17 cellular contexts compared by ENCODE assay signal in the genomic region with DNA sequence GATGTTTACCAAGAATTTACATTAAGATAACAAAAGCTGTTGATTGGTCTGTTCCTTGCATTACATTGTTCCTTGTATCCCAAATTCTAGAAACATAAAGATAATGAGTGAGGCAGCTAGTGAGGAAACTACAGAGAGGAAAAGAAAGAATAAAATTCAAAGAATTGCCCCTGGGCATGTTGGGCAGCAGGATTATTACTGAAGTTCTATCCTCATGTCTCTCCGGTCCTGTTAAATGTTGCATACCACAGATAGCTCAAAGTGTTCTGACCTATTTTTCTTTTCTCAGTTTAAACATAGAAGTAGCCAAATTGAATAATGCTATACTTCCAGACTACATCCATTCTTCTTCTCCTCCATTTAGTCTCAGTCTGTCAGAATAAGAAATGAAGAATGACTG. TPM values are rescaled to one million over a fixed set of nuclear protein-coding genes. Genes with fewer than 3 reads are reported as not detected.
DNase-seq lines count a peak whose midpoint lies in the region; ATAC-seq and TF ChIP-seq lines count a peak whose summit lies in the region.
"Had no signal": no experiment of that assay in that cellular context is flagged by ENCODE, and none has a peak within 500 bp of the region (broad histone marks: within the 10 kb centered on the region; RNA-seq: fewer than 3 reads in every experiment).

No MANE protein-coding gene starts in this region.

- TF ChIP-seq CTCF in HEK293 (tag by site-specific recombination; IDR thresholded peaks at IDR 0.05) = no peak
- no peak for TF ChIP-seq CTCF in lower lobe of right lung (IDR thresholded peaks at IDR 0.05)

- intact Hi-C loops in lower lobe of right lung (cut with DNase I) = no loop called here

- H3K27me3 Mint-ChIP-seq in natural killer cell treated with Interleukin-12 subunit alpha and Interleukin-12 subunit beta and Interleukin-15 and Interleukin-18, amount 100 ng/mL, for 72 hours = peaks cover 10% of the 10 kb centered on the region in 2 donors

- ATAC-seq in lower lobe of right lung = no peak
- no peak for ATAC-seq in natural killer cell treated with Interleukin-12 subunit alpha and Interleukin-12 subunit beta and Interleukin-15 and Interleukin-18, amount 100 ng/mL, for 72 hours
- ATAC-seq: GM23338 had no signal

- DNase-seq in adipocyte (ENCODE audit: low read depth) (peak; percentile 64), foreskin melanocyte (peak; percentile 32), lower lobe of right lung (no peak), midbrain (lab: John Stamatoyannopoulos, UW) (no peak)
- no peak for DNase-seq in natural killer cell treated with Interleukin-12 subunit alpha and Interleukin-12 subunit beta and Interleukin-15 and Interleukin-18, amount 100 ng/mL, for 72 hours (ENCODE audit: low spot score)
- DNase-seq in activated CD4-positive, alpha-beta T cell treated with anti-CD3 and anti-CD28 coated beads for 1 hour = no peak
- DNase-seq: ACHN; BE2C; C1 segment of cervical spinal cord; CD4-positive, CD25-positive, alpha-beta regulatory T cell; CD8-positive, alpha-beta memory T cell; COR-L47; GF-D8; HCEC 1CT had no signal

- H3K36me3 ChIP-seq in HEK293 (ENCODE audit: control insufficient read depth in 2 of 2, insufficient read depth in 1 of 2, low read length in 2 of 2) = no peaks in the 10 kb centered on the region
- no peaks in the 10 kb centered on the region for H3K36me3 ChIP-seq in adipocyte (ENCODE audit: control insufficient read depth, insufficient read depth, low read length, severe bottlenecking)
- H3K36me3 ChIP-seq in lower lobe of right lung = no peaks in the 10 kb centered on the region
- H3K36me3 ChIP-seq: BE2C had no signal

- no peak overlapping the region for H3K27ac Mint-ChIP-seq in natural killer cell treated with Interleukin-12 subunit alpha and Interleukin-12 subunit beta and Interleukin-15 and Interleukin-18, amount 100 ng/mL, for 72 hours
- H3K27ac Mint-ChIP-seq: CD4-positive, CD25-positive, alpha-beta regulatory T cell; CD8-positive, alpha-beta memory T cell; GM23338; IgD-negative memory B cell had no signal

- CTCF ChIA-PET in HEK293 (lab: Yijun Ruan, JAX) = interaction anchor here (0.6 kb wide), 2 partner anchors 57 to 853 kb away, joined by 3 to 4 read pairs; no protein-coding TSS in a partner anchor

- peaks cover 6% of the 10 kb centered on the region for H3K27me3 ChIP-seq in adipocyte (replicated peaks; ENCODE audit: control insufficient read depth, insufficient read depth, low read length)
- no peaks in the 10 kb centered on the region for H3K27me3 ChIP-seq in lower lobe of right lung (ENCODE audit: low read depth)
- H3K27me3 ChIP-seq: BE2C had no signal

- no peak overlapping the region for H3K4me3 Mint-ChIP-seq in natural killer cell treated with Interleukin-12 subunit alpha and Interleukin-12 subunit beta and Interleukin-15 and Interleukin-18, amount 100 ng/mL, for 72 hours
- H3K4me3 Mint-ChIP-seq: CD4-positive, CD25-positive, alpha-beta regulatory T cell; CD8-positive, alpha-beta memory T cell; GM23338; IgD-negative memory B cell had no signal

- no peaks in the 10 kb centered on the region for H3K9me3 ChIP-seq in HEK293 (ENCODE audit: control insufficient read depth, insufficient read depth, low read depth, low read length)
- peaks cover 31% of the 10 kb centered on the region for H3K9me3 ChIP-seq in adipocyte (ENCODE audit: control insufficient read depth, low read length)
- peaks cover 33% of the 10 kb centered on the region for H3K9me3 ChIP-seq in lower lobe of right lung
- H3K9me3 ChIP-seq: BE2C had no signal

- H3K4me3 ChIP-seq in HEK293 (ENCODE audit: low read depth, low read length) = no peak overlapping the region
- H3K4me3 ChIP-seq in adipocyte (ENCODE audit: low read length) = no peak overlapping the region
- H3K4me3 ChIP-seq in lower lobe of right lung = no peak overlapping the region
- H3K4me3 ChIP-seq: GM23338 had no signal

- POLR2A ChIA-PET in HEK293 (lab: Yijun Ruan, JAX) = no interaction called here

- no peak overlapping the region for H3K27ac ChIP-seq in HEK293 (ENCODE audit: extremely low read depth, low read depth, low read length)
- no peak overlapping the region for H3K27ac ChIP-seq in lower lobe of right lung

- no peak overlapping the region for H3K9ac ChIP-seq in adipocyte (ENCODE audit: low read length)

- H3K4me1 Mint-ChIP-seq in natural killer cell treated with Interleukin-12 subunit alpha and Interleukin-12 subunit beta and Interleukin-15 and Interleukin-18, amount 100 ng/mL, for 72 hours (ENCODE audit: low read depth in 2 of 2) = no peaks in the 10 kb centered on the region
- H3K4me1 Mint-ChIP-seq: CD4-positive, CD25-positive, alpha-beta regulatory T cell; CD8-positive, alpha-beta memory T cell; GM23338; IgD-negative memory B cell had no signal

- H3K4me1 ChIP-seq in HEK293 (ENCODE audit: control insufficient read depth, insufficient read depth, low read length) (no peaks in the 10 kb centered on the region), adipocyte (ENCODE audit: control insufficient read depth, insufficient read depth, low read length) (no peaks in the 10 kb centered on the region), lower lobe of right lung (no peaks in the 10 kb centered on the region)
- H3K4me1 ChIP-seq: BE2C had no signal

- peaks cover 16% of the 10 kb centered on the region for H3K9me3 Mint-ChIP-seq in natural killer cell treated with Interleukin-12 subunit alpha and Interleukin-12 subunit beta and Interleukin-15 and Interleukin-18, amount 100 ng/mL, for 72 hours

- H3K36me3 Mint-ChIP-seq in natural killer cell treated with Interleukin-12 subunit alpha and Interleukin-12 subunit beta and Interleukin-15 and Interleukin-18, amount 100 ng/mL, for 72 hours = peaks cover 22% of the 10 kb centered on the region
- H3K36me3 Mint-ChIP-seq: CD4-positive, CD25-positive, alpha-beta regulatory T cell had no signal

TF ChIP-seq in HEK293, 187 proteins besides CTCF, POLR2A, EP300 and RAD21:
- no peak for TF ChIP-seq ZBTB21 (tag by site-specific recombination; IDR thresholded peaks at IDR 0.05)
- TF ChIP-seq ZNF530 (tag by site-specific recombination; IDR thresholded peaks at IDR 0.05; ENCODE audit: low read depth) = no peak
- no peak for TF ChIP-seq ZNF202 (tag by site-specific recombination; IDR thresholded peaks at IDR 0.05; ENCODE audit: borderline replicate concordance)
- TF ChIP-seq ZNF510 (tag by site-specific recombination; IDR thresholded peaks at IDR 0.05; ENCODE audit: insufficient replicate concordance) = peak; percentile 47
TF ChIP-seq in HEK293: peak in this region for 1.

RNA-seq across cellular contexts. Expression of a gene that starts 58.2 kb away (rescaled TPM):
- 77.2 TPM for total RNA-seq in lower lobe of right lung
- 10 to 100 TPM; 51.0 to 62.3 TPM for total RNA-seq in natural killer cell treated with Interleukin-12 subunit alpha and Interleukin-12 subunit beta and Interleukin-15 and Interleukin-18, amount 100 ng/mL, for 72 hours

Comparison
In these comparisons a context has a peak if more than half of its experiments do, and no peak if none do; other contexts are left out.
1. DNase-seq: peak in adipocyte (single experiment) and foreskin melanocyte (single experiment); none in lower lobe of right lung (single experiment), natural killer cell treated with Interleukin-12 subunit alpha and Interleukin-12 subunit beta and Interleukin-15 and Interleukin-18, amount 100 ng/mL, for 72 hours (single experiment), midbrain (single experiment) and activated CD4-positive, alpha-beta T cell treated with anti-CD3 and anti-CD28 coated beads for 1 hour (single experiment).